Comparison of ENCODE assay signal across 23 cellular contexts in the genomic region with DNA sequence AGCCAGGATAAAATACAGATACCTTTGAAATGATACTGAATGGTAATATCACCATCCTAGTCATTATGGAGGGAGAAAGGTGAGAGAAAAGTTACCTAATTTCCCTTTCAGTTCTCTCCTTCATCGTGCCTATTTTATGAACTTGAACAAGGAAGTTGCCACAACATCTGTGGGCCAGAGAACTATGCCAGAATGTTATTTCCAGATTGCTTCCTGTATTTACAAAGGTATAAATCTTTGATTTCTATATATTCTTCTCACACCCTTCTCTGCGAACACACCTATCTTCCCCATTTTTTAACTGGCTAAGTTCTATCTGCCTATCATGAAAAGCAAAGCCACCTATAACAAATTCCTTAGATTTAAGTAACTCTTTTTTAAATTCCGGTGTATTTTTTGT.
"Had no signal": no experiment of that assay in that cellular context is flagged by ENCODE, and none has a peak within 500 bp of the region (broad histone marks: within the 10 kb centered on the region; RNA-seq: fewer than 3 reads in every experiment).

No MANE protein-coding gene starts in this region.

- DNase-seq: cortex of kidney; effector CD8-positive, alpha-beta T cell; effector memory CD8-positive, alpha-beta T cell; endodermal cell; erythroblast; esophagus squamous epithelium; foreskin fibroblast; foreskin melanocyte; gastrocnemius medialis; glutamatergic neuron; head of caudate nucleus; heart right ventricle; hippocampal formation; immature natural killer cell; islet precursor cell; kidney; kidney glomerular epithelial cell; left lung; left ventricle myocardium superior; lower lobe of right lung; mesenchymal stem cell had no signal

- H3K27me3 ChIP-seq: esophagus squamous epithelium, gastrocnemius medialis, heart right ventricle, left lung had no signal

- H3K27ac ChIP-seq: epithelial cell of prostate, esophagus squamous epithelium, gastrocnemius medialis, heart right ventricle, left lung, lower lobe of right lung had no signal

- H3K9me3 ChIP-seq: esophagus squamous epithelium, gastrocnemius medialis, lower lobe of right lung had no signal

- H3K36me3 ChIP-seq: esophagus squamous epithelium, gastrocnemius medialis, heart right ventricle, left lung, lower lobe of right lung had no signal

- H3K4me1 ChIP-seq: esophagus squamous epithelium, gastrocnemius medialis, heart right ventricle, left lung, lower lobe of right lung had no signal

- ATAC-seq: effector memory CD8-positive, alpha-beta T cell; esophagus mucosa; gastrocnemius medialis; heart right ventricle; left lung; left ventricle myocardium superior; lower lobe of right lung had no signal

- H3K4me3 ChIP-seq: esophagus squamous epithelium, gastrocnemius medialis, heart right ventricle, left lung, lower lobe of right lung had no signal
